Comparison of ENCODE assay signal across 8 cellular contexts in genomic region chr1:156608036-156608674, GRCh38. TPM values are rescaled to one million over a fixed set of nuclear protein-coding genes. Genes with fewer than 3 reads are reported as not detected.
A peak's percentile ranks its signal among the peaks of the same experiment; 100 is the strongest.
DNase-seq lines count a peak whose midpoint lies in the region; ATAC-seq and TF ChIP-seq lines count a peak whose summit lies in the region.

No MANE protein-coding gene starts in this region.

- no peaks in the 10 kb centered on the region for H3K9me3 Mint-ChIP-seq in osteocyte (ENCODE audit: unreplicated experiment)

- H3K27me3 Mint-ChIP-seq in osteocyte (ENCODE audit: unreplicated experiment) = peaks cover 29% of the 10 kb centered on the region

- no peak overlapping the region for H3K27ac ChIP-seq in foreskin keratinocyte

- H3K27me3 ChIP-seq in BE2C = no peaks in the 10 kb centered on the region
- peaks cover 15% of the 10 kb centered on the region for H3K27me3 ChIP-seq in foreskin keratinocyte

- H3K4me1 Mint-ChIP-seq in osteocyte (ENCODE audit: unreplicated experiment) = no peaks in the 10 kb centered on the region

- H3K9me3 ChIP-seq in BE2C = no peaks in the 10 kb centered on the region

- no peak overlapping the region for H3K27ac Mint-ChIP-seq in osteocyte (ENCODE audit: unreplicated experiment)

- no peaks in the 10 kb centered on the region for H3K36me3 Mint-ChIP-seq in osteocyte (ENCODE audit: unreplicated experiment)

- H3K36me3 ChIP-seq in BE2C = no peaks in the 10 kb centered on the region

- H3K4me1 ChIP-seq in BE2C (no peaks in the 10 kb centered on the region), foreskin keratinocyte (no peaks in the 10 kb centered on the region)

- H3K4me3 Mint-ChIP-seq in osteocyte (ENCODE audit: unreplicated experiment) = no peak overlapping the region

- H3K4me3 ChIP-seq in BE2C (ENCODE audit: low read depth, low read length) = no peak overlapping the region

- DNase-seq in BE2C (peak; percentile 77), M059J (ENCODE audit: low read depth) (peak; percentile 75), RPMI8226 (peak; percentile 86), foreskin keratinocyte (peak in 1 of 2 donors; percentile 54), osteocyte (ENCODE audit: extremely low spot score, unreplicated experiment) (no peak), HuH-7.5 (ENCODE audit: low spot score) (no peak)
- DNase-seq in activated effector memory CD4-positive, alpha-beta T cell treated with anti-CD3 and anti-CD28 coated beads, Interleukin-2, amount 50 U/mL, for 16 hours = peak; percentile 76

- ATAC-seq in GM19035 (IDR thresholded peaks at IDR 0.05; ENCODE audit: unreplicated experiment) (peak; percentile 62), foreskin keratinocyte (peak; percentile 84)

- TF ChIP-seq CTCF in BE2C (IDR thresholded peaks at IDR 0.05; ENCODE audit: low read depth, low read length) (peak; percentile 93), foreskin keratinocyte (conservative IDR thresholded peaks at IDR 0.05) (peak; percentile 86), osteocyte (IDR thresholded peaks at IDR 0.05) (peak; percentile 85)

RNA-seq across cellular contexts. Expression of gene GPATCH4, which starts 6.9 kb away (rescaled TPM):
- polyA plus RNA-seq in BE2C (2012; ENCODE audit: insufficient read depth, insufficient read length, low read depth) = 162 TPM
- 16.9 and 20.7 TPM in 2 replicates for total RNA-seq in M059J (2014; rRNA removed; shearing (Covaris generic))
- total RNA-seq in foreskin keratinocyte (39.3 and 46.8 TPM in 2 replicates), osteocyte (17.2 and 20.6 TPM in 2 replicates)
- 39.0 and 45.9 TPM in 2 replicates for polyA plus RNA-seq in foreskin keratinocyte

RNA-seq across cellular contexts. Expression of gene HAPLN2, which starts 11.1 kb away (rescaled TPM):
- 0.86 TPM for polyA plus RNA-seq in BE2C (2012; ENCODE audit: insufficient read depth, insufficient read length, low read depth)
- not detected in 2 replicates for total RNA-seq in M059J (2014; rRNA removed; shearing (Covaris generic))
- not detected in 2 replicates for total RNA-seq in foreskin keratinocyte
- polyA plus RNA-seq in foreskin keratinocyte = not detected in 2 replicates
- 0.35 TPM in 1 of 2 replicates, not detected in the other for total RNA-seq in osteocyte

RNA-seq across cellular contexts. Expression of gene NAXE, which starts 16.6 kb away (rescaled TPM):
- polyA plus RNA-seq in BE2C (2012; ENCODE audit: insufficient read depth, insufficient read length, low read depth) = 121 TPM
- total RNA-seq in M059J (2014; rRNA removed; shearing (Covaris generic)) = 120 and 139 TPM in 2 replicates
- total RNA-seq in foreskin keratinocyte (115 and 118 TPM in 2 replicates), osteocyte (59.2 and 63.4 TPM in 2 replicates)
- polyA plus RNA-seq in foreskin keratinocyte = 142 and 149 TPM in 2 replicates

RNA-seq across cellular contexts. Expression of gene TTC24, which starts 28.6 kb away (rescaled TPM):
- not detected for polyA plus RNA-seq in BE2C (2012; ENCODE audit: insufficient read depth, insufficient read length, low read depth)
- total RNA-seq in M059J (2014; rRNA removed; shearing (Covaris generic)) = not detected in 2 replicates
- not detected in 2 replicates for total RNA-seq in foreskin keratinocyte
- polyA plus RNA-seq in foreskin keratinocyte = not detected in 2 replicates
- not detected in 2 replicates for total RNA-seq in osteocyte

RNA-seq across cellular contexts. Expression of gene BCAN, which starts 33.8 kb away (rescaled TPM):
- 7.8 TPM for polyA plus RNA-seq in BE2C (2012; ENCODE audit: insufficient read depth, insufficient read length, low read depth)
- not detected in 2 replicates for total RNA-seq in M059J (2014; rRNA removed; shearing (Covaris generic))
- total RNA-seq in foreskin keratinocyte (not detected in 2 replicates), osteocyte (0.29 and 0.43 TPM in 2 replicates)
- polyA plus RNA-seq in foreskin keratinocyte = not detected in 2 replicates

Comparison
In these comparisons a context has a peak if more than half of its experiments do, and no peak if none do; other contexts are left out.
1. DNase-seq: peak in BE2C (single experiment), M059J (single experiment), RPMI8226 (single experiment) and activated effector memory CD4-positive, alpha-beta T cell treated with anti-CD3 and anti-CD28 coated beads, Interleukin-2, amount 50 U/mL, for 16 hours (single experiment); none in osteocyte (single experiment) and HuH-7.5 (single experiment).
2. Peak in every context shown above with its lines, with median percentiles within 50 percentile points of each other: CTCF ChIP-seq.